Comparison of ENCODE assay signal across 2 cellular contexts in genomic region chr1:53048960-53049573, GRCh38.
A peak's percentile ranks its signal among the peaks of the same experiment; 100 is the strongest.
TF ChIP-seq lines count a peak whose summit lies in the region.

No MANE protein-coding gene starts in this region.

TF ChIP-seq in IMR-90, 13 proteins besides CTCF, POLR2A, EP300 and RAD21:
- TF ChIP-seq RFX5 (IDR thresholded peaks at IDR 0.05; ENCODE audit: low read depth, low read length): no peak
- TF ChIP-seq NFE2L2 (IDR thresholded peaks at IDR 0.05; ENCODE audit: low read depth, low read length): no peak
- TF ChIP-seq MAZ (IDR thresholded peaks at IDR 0.05; ENCODE audit: borderline replicate concordance, low read depth, low read length): no peak
- TF ChIP-seq CEBPB (IDR thresholded peaks at IDR 0.05; ENCODE audit: low read depth, low read length): no peak
- TF ChIP-seq MXI1 (IDR thresholded peaks at IDR 0.05; ENCODE audit: borderline replicate concordance, low read depth, low read length): no peak
- no peak for TF ChIP-seq MAFK (IDR thresholded peaks at IDR 0.05; ENCODE audit: low read depth, low read length)
- TF ChIP-seq RCOR1 (IDR thresholded peaks at IDR 0.05; ENCODE audit: insufficient replicate concordance, low read length): no peak
- TF ChIP-seq FOS (IDR thresholded peaks at IDR 0.05; ENCODE audit: low read depth, low read length): no peak
- TF ChIP-seq, protein P1, sequence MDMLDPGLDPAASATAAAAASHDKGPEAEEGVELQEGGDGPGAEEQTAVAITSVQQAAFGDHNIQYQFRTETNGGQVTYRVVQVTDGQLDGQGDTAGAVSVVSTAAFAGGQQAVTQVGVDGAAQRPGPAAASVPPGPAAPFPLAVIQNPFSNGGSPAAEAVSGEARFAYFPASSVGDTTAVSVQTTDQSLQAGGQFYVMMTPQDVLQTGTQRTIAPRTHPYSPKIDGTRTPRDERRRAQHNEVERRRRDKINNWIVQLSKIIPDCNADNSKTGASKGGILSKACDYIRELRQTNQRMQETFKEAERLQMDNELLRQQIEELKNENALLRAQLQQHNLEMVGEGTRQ (IDR thresholded peaks at IDR 0.05; ENCODE audit: low read depth, low read length): no peak
- no peak for TF ChIP-seq CHD1 (IDR thresholded peaks at IDR 0.05; ENCODE audit: low read depth, low read length)
TF ChIP-seq in IMR-90: peak in this region for 0.

TF ChIP-seq in SK-N-SH, 30 proteins besides CTCF, POLR2A, EP300 and RAD21:
- TF ChIP-seq NRF1 (IDR thresholded peaks at IDR 0.05; ENCODE audit: low read depth, low read length) (no peak), PBX3 (IDR thresholded peaks at IDR 0.05) (peak; percentile 53), RXRA (IDR thresholded peaks at IDR 0.05; ENCODE audit: borderline replicate concordance, low read depth) (no peak), TCF12 (IDR thresholded peaks at IDR 0.05) (peak; percentile 71), YY1 (IDR thresholded peaks at IDR 0.05; ENCODE audit: low read depth) (no peak), EZH2phosphoT487 (IDR thresholded peaks at IDR 0.05; ENCODE audit: borderline replicate concordance, low read depth) (no peak), GATA2 (CRISPR knock-in tag; IDR thresholded peaks at IDR 0.05) (no peak), SIN3A (IDR thresholded peaks at IDR 0.05; ENCODE audit: borderline replicate concordance, low read depth, low read length) (0 out of 2 replicates have a peak, but pooled peaks have one; percentile 38), MXI1 (IDR thresholded peaks at IDR 0.05; ENCODE audit: low read depth, low read length) (peak; percentile 85; the same call in 1 of the 2 replicates), NFIC (IDR thresholded peaks at IDR 0.05; ENCODE audit: borderline replicate concordance) (no peak), POLR2AphosphoS5 (IDR thresholded peaks at IDR 0.05; ENCODE audit: low read depth, low read length) (no peak), FOXM1 (IDR thresholded peaks at IDR 0.05; ENCODE audit: low read depth) (no peak), RFX5 (IDR thresholded peaks at IDR 0.05; ENCODE audit: low read length) (no peak), ZBTB33 (IDR thresholded peaks at IDR 0.05; ENCODE audit: borderline replicate concordance, low read depth) (no peak), JUND (IDR thresholded peaks at IDR 0.05) (no peak)
- TF ChIP-seq, protein P1 (IDR thresholded peaks at IDR 0.05; ENCODE audit: borderline replicate concordance, low read depth, low read length): no peak
